ENCODE assay signal across 1 cellular context in genomic region chr15:65791335-65792129, GRCh38.
TF ChIP-seq lines count a peak whose summit lies in the region.

No MANE protein-coding gene starts in this region.

TF ChIP-seq in HepG2, 621 proteins besides CTCF, POLR2A, EP300 and RAD21 (continued from another document and continues in another):
- TF ChIP-seq ZNF580 (CRISPR knock-in tag; IDR thresholded peaks at IDR 0.05; ENCODE audit: borderline replicate concordance, low read depth) (no peak), ZZZ3 (CRISPR knock-in tag; IDR thresholded peaks at IDR 0.05; ENCODE audit: borderline replicate concordance) (no peak), SATB2 (CRISPR knock-in tag; IDR thresholded peaks at IDR 0.05) (no peak), ZNF672 (CRISPR knock-in tag; IDR thresholded peaks at IDR 0.05) (no peak), MYC (CRISPR knock-in tag; IDR thresholded peaks at IDR 0.05; ENCODE audit: borderline replicate concordance) (0 out of 2 replicates have a peak, but pooled peaks have one; percentile 14), RBFOX2 (IDR thresholded peaks at IDR 0.05; ENCODE audit: low read depth, low read length) (peak; percentile 79), TAF1 (CRISPR knock-in tag; IDR thresholded peaks at IDR 0.05) (no peak), ZGPAT (CRISPR knock-in tag; IDR thresholded peaks at IDR 0.05) (no peak), STAT6 (CRISPR knock-in tag; IDR thresholded peaks at IDR 0.05; ENCODE audit: borderline replicate concordance) (no peak), NCOR1 (IDR thresholded peaks at IDR 0.05; ENCODE audit: borderline replicate concordance, low read length) (no peak), ETS1 (CRISPR knock-in tag; IDR thresholded peaks at IDR 0.05) (no peak), DMAP1 (CRISPR knock-in tag; IDR thresholded peaks at IDR 0.05) (no peak), ATF4 (CRISPR knock-in tag; IDR thresholded peaks at IDR 0.05) (no peak), YEATS2 (CRISPR knock-in tag; IDR thresholded peaks at IDR 0.05; ENCODE audit: borderline replicate concordance) (no peak), RERE (CRISPR knock-in tag; IDR thresholded peaks at IDR 0.05; ENCODE audit: low read depth) (no peak), ZNF577 (CRISPR knock-in tag; IDR thresholded peaks at IDR 0.05; ENCODE audit: borderline replicate concordance, low read depth) (no peak), ZNF773 (CRISPR knock-in tag; IDR thresholded peaks at IDR 0.05; ENCODE audit: borderline replicate concordance) (no peak), ZNF34 (CRISPR knock-in tag; IDR thresholded peaks at IDR 0.05; ENCODE audit: borderline replicate concordance) (no peak), MED8 (CRISPR knock-in tag; IDR thresholded peaks at IDR 0.05; ENCODE audit: insufficient replicate concordance) (no peak), ETV6 (CRISPR knock-in tag; conservative IDR thresholded peaks at IDR 0.05) (no peak), THAP7 (CRISPR knock-in tag; IDR thresholded peaks at IDR 0.05) (no peak), KDM3A (CRISPR knock-in tag; IDR thresholded peaks at IDR 0.05; ENCODE audit: low read depth) (no peak), NFYC (CRISPR knock-in tag; IDR thresholded peaks at IDR 0.05) (no peak), ZBTB43 (CRISPR knock-in tag; conservative IDR thresholded peaks at IDR 0.05) (no peak), AHR (CRISPR knock-in tag; IDR thresholded peaks at IDR 0.05) (no peak), NR2F1 (CRISPR knock-in tag; IDR thresholded peaks at IDR 0.05) (no peak), DDIT3 (CRISPR knock-in tag; IDR thresholded peaks at IDR 0.05) (no peak), TRIM24 (CRISPR knock-in tag; IDR thresholded peaks at IDR 0.05) (no peak), ZNF274 (CRISPR knock-in tag; IDR thresholded peaks at IDR 0.05) (0 out of 2 replicates have a peak, but pooled peaks have one; percentile 39), TOE1 (CRISPR knock-in tag; IDR thresholded peaks at IDR 0.05) (no peak), ZFP36L2 (CRISPR knock-in tag; IDR thresholded peaks at IDR 0.05) (no peak), REST (IDR thresholded peaks at IDR 0.05; ENCODE audit: borderline replicate concordance in 1 of 2, low read depth in 1 of 2, low read length in 2 of 2) (no peak), ZNF446 (CRISPR knock-in tag; IDR thresholded peaks at IDR 0.05) (no peak), KDM5B (CRISPR knock-in tag; IDR thresholded peaks at IDR 0.05; ENCODE audit: borderline replicate concordance) (peak; percentile 12; the same call in 1 of the 2 replicates), ZBTB7A (CRISPR knock-in tag; IDR thresholded peaks at IDR 0.05) (no peak), HDAC2 (CRISPR knock-in tag; IDR thresholded peaks at IDR 0.05) (no peak)
